1 cellular context compared by ENCODE assay signal in the genomic region with DNA sequence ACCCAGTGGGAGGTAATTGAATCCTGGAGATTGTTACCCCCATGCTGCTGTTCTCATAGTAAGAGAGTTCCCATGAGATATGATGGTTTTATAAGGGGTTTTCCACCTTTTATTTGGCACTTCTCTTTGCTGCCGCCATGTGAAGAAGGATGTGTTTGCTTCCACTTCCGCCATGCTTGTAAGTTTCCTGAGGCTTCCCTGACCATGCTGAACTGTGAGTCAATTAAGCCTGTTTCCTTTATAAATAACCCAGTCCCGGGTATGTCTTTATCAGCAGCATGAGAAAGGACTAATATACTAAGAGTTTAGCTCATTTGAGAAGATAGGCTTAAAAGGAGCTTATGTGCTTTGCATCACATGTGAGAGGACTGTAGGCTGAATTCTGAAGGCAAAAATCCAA.
TF ChIP-seq lines count a peak whose summit lies in the region.

No MANE protein-coding gene starts in this region.

TF ChIP-seq in HepG2, 621 proteins besides CTCF, POLR2A, EP300 and RAD21:
- TF ChIP-seq MBD4 (IDR thresholded peaks at IDR 0.05; ENCODE audit: borderline replicate concordance, low read length): no peak
- TF ChIP-seq CENPBD1 (CRISPR knock-in tag; IDR thresholded peaks at IDR 0.05; ENCODE audit: borderline replicate concordance, low read depth): no peak
- TF ChIP-seq PAWR (CRISPR knock-in tag; IDR thresholded peaks at IDR 0.05; ENCODE audit: borderline replicate concordance): no peak
- TF ChIP-seq RELA (CRISPR knock-in tag; IDR thresholded peaks at IDR 0.05): no peak
- no peak for TF ChIP-seq ZEB1 (IDR thresholded peaks at IDR 0.05; ENCODE audit: insufficient replicate concordance, low read depth)
- no peak for TF ChIP-seq MIER3 (CRISPR knock-in tag; IDR thresholded peaks at IDR 0.05; ENCODE audit: borderline replicate concordance)
- TF ChIP-seq ADNP (CRISPR knock-in tag; IDR thresholded peaks at IDR 0.05): no peak
- TF ChIP-seq IKZF5 (CRISPR knock-in tag; IDR thresholded peaks at IDR 0.05): no peak
- no peak for TF ChIP-seq KLF6 (CRISPR knock-in tag; IDR thresholded peaks at IDR 0.05)
- TF ChIP-seq ZNF564 (CRISPR knock-in tag; IDR thresholded peaks at IDR 0.05): no peak
- no peak for TF ChIP-seq ZNF230 (CRISPR knock-in tag; IDR thresholded peaks at IDR 0.05)
- no peak for TF ChIP-seq YY1 (IDR thresholded peaks at IDR 0.05; ENCODE audit: insufficient read depth, insufficient replicate concordance, low read depth, low read length)
- no peak for TF ChIP-seq HMGA1 (CRISPR knock-in tag; conservative IDR thresholded peaks at IDR 0.05)
- TF ChIP-seq SRSF9 (IDR thresholded peaks at IDR 0.05; ENCODE audit: borderline replicate concordance, insufficient read depth, low read depth, low read length, poor library complexity, severe bottlenecking): no peak
